ENCODE assay signal across 27 cellular contexts in the genomic region with DNA sequence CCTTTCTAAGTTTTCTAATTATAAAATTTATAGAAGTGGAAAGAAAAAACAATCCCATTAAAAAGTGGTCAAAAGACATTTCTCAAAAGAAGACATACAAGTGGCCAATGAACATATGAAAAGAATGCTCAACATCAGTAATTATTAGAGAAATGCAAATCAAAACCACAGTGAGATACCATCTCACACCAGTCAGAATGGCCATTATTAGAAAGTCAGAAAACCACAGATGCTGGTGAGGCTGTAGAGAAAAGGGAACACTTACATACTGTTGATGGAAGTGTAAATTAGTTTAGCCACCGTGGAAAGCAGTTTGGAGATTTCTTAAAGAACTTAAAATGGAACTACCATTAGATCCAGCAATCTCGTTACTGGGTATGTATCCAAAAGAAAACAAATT.
"Had no signal": no experiment of that assay in that cellular context is flagged by ENCODE, and none has a peak within 500 bp of the region (broad histone marks: within the 10 kb centered on the region; RNA-seq: fewer than 3 reads in every experiment).

No MANE protein-coding gene starts in this region.

- H3K4me3 Mint-ChIP-seq: dendritic cell treated with granulocyte-macrophage colony-stimulating factor and Interleukin-4, amounts not matched to agents 40 ng/mL and 50 ng/mL, for 4 days; effector memory CD8-positive, alpha-beta T cell; endodermal cell; mesothelial cell of epicardium; naive B cell; naive thymus-derived CD8-positive, alpha-beta T cell had no signal

- FAIRE-seq: endometrium, islet of Langerhans, keratinocyte had no signal

- DNase-seq: colonic mucosa; cortex of kidney; effector CD8-positive, alpha-beta T cell; effector memory CD8-positive, alpha-beta T cell; endodermal cell; erythroblast; esophagus squamous epithelium; foreskin fibroblast; foreskin melanocyte; gastrocnemius medialis; heart right ventricle; hippocampal formation; left cardiac atrium; left lung; left ventricle myocardium superior; lower lobe of right lung; mesenchymal stem cell; mucosa of descending colon; naive B cell; naive thymus-derived CD8-positive, alpha-beta T cell had no signal

- H3K27ac Mint-ChIP-seq: dendritic cell treated with granulocyte-macrophage colony-stimulating factor and Interleukin-4, amounts not matched to agents 40 ng/mL and 50 ng/mL, for 4 days; effector memory CD8-positive, alpha-beta T cell; endodermal cell; mesothelial cell of epicardium; naive B cell; naive thymus-derived CD8-positive, alpha-beta T cell had no signal

- H3K27ac ChIP-seq: colonic mucosa, epithelial cell of prostate, esophagus squamous epithelium, gastrocnemius medialis, heart right ventricle, left lung, lower lobe of right lung had no signal

- H3K4me3 ChIP-seq: colonic mucosa, esophagus squamous epithelium, gastrocnemius medialis, heart right ventricle, left lung, lower lobe of right lung, mucosa of descending colon had no signal

- H3K27me3 Mint-ChIP-seq: naive thymus-derived CD8-positive, alpha-beta T cell had no signal

- H3K4me1 Mint-ChIP-seq: naive B cell; naive thymus-derived CD8-positive, alpha-beta T cell had no signal

- H3K36me3 ChIP-seq: colonic mucosa, esophagus squamous epithelium, gastrocnemius medialis, heart right ventricle, left lung, lower lobe of right lung had no signal

- H3K36me3 Mint-ChIP-seq: mesothelial cell of epicardium; naive B cell; naive thymus-derived CD8-positive, alpha-beta T cell had no signal

- H3K9me3 ChIP-seq: colonic mucosa, esophagus squamous epithelium, gastrocnemius medialis, heart right ventricle, left lung, lower lobe of right lung, mucosa of descending colon had no signal

- H3K4me1 ChIP-seq: colonic mucosa, left lung had no signal

- H3K27me3 ChIP-seq: colonic mucosa, esophagus squamous epithelium, gastrocnemius medialis, heart right ventricle, left lung had no signal

- ATAC-seq: effector memory CD8-positive, alpha-beta T cell; esophagus mucosa; gastrocnemius medialis; heart right ventricle; left cardiac atrium; left lung; left ventricle myocardium superior; lower lobe of right lung; mucosa of descending colon; naive thymus-derived CD8-positive, alpha-beta T cell had no signal

- H3K9me3 Mint-ChIP-seq: dendritic cell treated with granulocyte-macrophage colony-stimulating factor and Interleukin-4, amounts not matched to agents 40 ng/mL and 50 ng/mL, for 4 days; effector memory CD8-positive, alpha-beta T cell; mesothelial cell of epicardium; naive B cell; naive thymus-derived CD8-positive, alpha-beta T cell had no signal
